In the genomic region with DNA sequence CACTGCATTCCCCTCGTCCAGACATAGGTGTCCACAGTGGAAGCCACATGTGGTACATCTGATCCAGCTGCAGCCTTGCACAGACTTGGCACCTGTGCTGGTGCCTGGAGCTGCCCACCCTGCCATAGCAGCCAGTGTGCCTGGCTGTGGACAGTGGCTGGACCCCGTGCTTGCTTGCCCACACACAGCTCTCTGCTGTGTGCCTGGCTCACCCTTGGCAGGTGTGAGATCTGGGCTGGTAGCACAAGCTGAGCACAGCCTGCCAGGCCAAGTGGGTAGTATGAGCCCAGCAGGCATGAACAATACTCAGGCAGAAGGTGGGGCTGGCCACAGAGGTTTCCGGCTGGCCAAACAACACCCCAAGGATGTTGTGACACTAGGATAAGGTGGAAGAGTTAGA, we compare ENCODE assay signal across 26 cellular contexts.
"Had no signal": no experiment of that assay in that cellular context is flagged by ENCODE, and none has a peak within 500 bp of the region (broad histone marks: within the 10 kb centered on the region; RNA-seq: fewer than 3 reads in every experiment).

No MANE protein-coding gene starts in this region.

- H3K9me3 ChIP-seq: colonic mucosa, esophagus muscularis mucosa, gastroesophageal sphincter, sigmoid colon, thyroid gland had no signal

- H3K36me3 Mint-ChIP-seq: naive thymus-derived CD8-positive, alpha-beta T cell; stimulated activated naive B cell treated with anti-CD40 and anti-IgM and Interleukin-4, amounts not matched to agents 10 μg/mL and 1 μg/mL and 100 μg/mL, for 72 hours had no signal

- ATAC-seq: foreskin keratinocyte; gastroesophageal sphincter; heart left ventricle; left lobe of liver; naive thymus-derived CD8-positive, alpha-beta T cell had no signal

- DNase-seq: colonic mucosa; effector memory CD4-positive, alpha-beta T cell; foreskin keratinocyte; heart left ventricle; kidney; mesendoderm; midbrain; naive thymus-derived CD8-positive, alpha-beta T cell; sigmoid colon; stimulated activated CD4-positive, alpha-beta T cell treated with anti-CD3 and anti-CD28 coated beads, Interleukin-2, amount 100 ng/mL, for 24 hours; stimulated activated CD4-positive, alpha-beta T cell treated with anti-CD3 and anti-CD28 coated beads, Interleukin-4, amount 100 ng/mL, for 24 hours; stimulated activated naive B cell treated with anti-CD40 and anti-IgM and Interleukin-4, amounts not matched to agents 10 μg/mL and 1 μg/mL and 100 μg/mL, for 72 hours; stomach; thyroid gland; trophoblast cell had no signal

- H3K4me1 ChIP-seq: colonic mucosa, foreskin keratinocyte, gastroesophageal sphincter, heart left ventricle, parathyroid adenoma, sigmoid colon, thyroid gland had no signal

- H3K4me3 ChIP-seq: colonic mucosa, esophagus muscularis mucosa, gastroesophageal sphincter, heart left ventricle, hepatocyte, sigmoid colon, stomach, thyroid gland had no signal

- H3K4me2 ChIP-seq: hepatocyte had no signal

- H3K4me3 Mint-ChIP-seq: central memory CD8-positive, alpha-beta T cell; dendritic cell treated with granulocyte-macrophage colony-stimulating factor and Interleukin-4, amounts not matched to agents 40 ng/mL and 50 ng/mL, for 4 days; naive thymus-derived CD8-positive, alpha-beta T cell; neural crest cell; stimulated activated naive B cell treated with anti-CD40 and anti-IgM and Interleukin-4, amounts not matched to agents 10 μg/mL and 1 μg/mL and 100 μg/mL, for 72 hours had no signal

- H3K27ac ChIP-seq: colonic mucosa, esophagus muscularis mucosa, foreskin keratinocyte, gastroesophageal sphincter, heart left ventricle, hepatocyte, parathyroid adenoma, sigmoid colon, stomach, thyroid gland had no signal

- H3K27ac Mint-ChIP-seq: dendritic cell treated with granulocyte-macrophage colony-stimulating factor and Interleukin-4, amounts not matched to agents 40 ng/mL and 50 ng/mL, for 4 days; naive thymus-derived CD8-positive, alpha-beta T cell; progenitor cell of endocrine pancreas; stimulated activated naive B cell treated with anti-CD40 and anti-IgM and Interleukin-4, amounts not matched to agents 10 μg/mL and 1 μg/mL and 100 μg/mL, for 72 hours had no signal

- H3K9ac ChIP-seq: parathyroid adenoma had no signal

- H3K27me3 ChIP-seq: colonic mucosa, esophagus muscularis mucosa, foreskin keratinocyte, gastroesophageal sphincter, heart left ventricle, hepatocyte, sigmoid colon, stomach, thyroid gland had no signal

- FAIRE-seq: endothelial cell of umbilical vein, kidney, urothelium cell line had no signal

- H3K9me3 Mint-ChIP-seq: dendritic cell treated with granulocyte-macrophage colony-stimulating factor and Interleukin-4, amounts not matched to agents 40 ng/mL and 50 ng/mL, for 4 days; naive thymus-derived CD8-positive, alpha-beta T cell; neural crest cell; stimulated activated naive B cell treated with anti-CD40 and anti-IgM and Interleukin-4, amounts not matched to agents 10 μg/mL and 1 μg/mL and 100 μg/mL, for 72 hours had no signal

- H3K4me1 Mint-ChIP-seq: central memory CD8-positive, alpha-beta T cell; naive thymus-derived CD8-positive, alpha-beta T cell; neural crest cell; stimulated activated naive B cell treated with anti-CD40 and anti-IgM and Interleukin-4, amounts not matched to agents 10 μg/mL and 1 μg/mL and 100 μg/mL, for 72 hours had no signal

- H3K36me3 ChIP-seq: colonic mucosa, esophagus muscularis mucosa, gastroesophageal sphincter, heart left ventricle, sigmoid colon, stomach, thyroid gland had no signal

- H2AFZ ChIP-seq: hepatocyte, parathyroid adenoma had no signal
